In the genomic region with DNA sequence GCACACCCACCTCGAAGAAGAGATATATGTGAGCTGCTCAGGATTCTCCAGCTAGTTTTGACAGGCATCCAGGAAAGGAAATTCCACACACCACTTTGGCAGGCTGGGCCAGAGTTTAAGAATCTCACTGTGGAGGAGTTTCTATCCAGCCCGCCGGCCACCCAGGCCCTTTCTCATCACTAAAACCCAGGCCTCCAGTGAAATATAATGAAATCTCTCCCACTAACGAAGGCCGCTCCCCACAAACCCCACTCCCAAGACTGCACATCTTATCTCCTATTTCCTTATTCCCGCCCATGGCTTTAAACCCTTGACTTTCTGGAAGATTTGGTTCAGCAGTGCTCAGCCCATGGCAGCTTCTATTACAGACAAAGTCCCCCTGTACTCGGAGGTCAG, we compare ENCODE assay signal across 9 cellular contexts.
DNase-seq lines count a peak whose midpoint lies in the region; ATAC-seq, FAIRE-seq and TF ChIP-seq lines count a peak whose summit lies in the region.
"Had no signal": no experiment of that assay in that cellular context is flagged by ENCODE, and none has a peak within 500 bp of the region (broad histone marks: within the 10 kb centered on the region; RNA-seq: fewer than 3 reads in every experiment).

No MANE protein-coding gene starts in this region.

- H3K27me3 ChIP-seq in K562 (ENCODE audit: control insufficient read depth in 2 of 2, insufficient read depth in 2 of 2, low read length in 2 of 2) (peaks cover 0 to 4% of the 10 kb centered on the region in 2 experiments; a peak in 2 of 5 replicates), smooth muscle cell (ENCODE audit: low read depth) (no peaks in the 10 kb centered on the region)

- CTCF ChIA-PET in HEK293 (lab: Yijun Ruan, JAX) (interaction anchor here (0.7 to 1.3 kb wide), 2 partner anchors 21 to 579 kb away, joined by 3 read pairs; no protein-coding TSS in a partner anchor), K562 (lab: Yijun Ruan, JAX; ENCODE audit: low intra/inter-chr PET ratio) (no interaction called here)

- no peak for TF ChIP-seq POLR2A in K562 (conservative IDR thresholded peaks at IDR 0.05)

- H3K9ac ChIP-seq in K562 (ENCODE audit: insufficient read depth in 1 of 2, low read depth in 2 of 2, low read length in 2 of 2) (peak overlapping the region in 1 of 2 experiments; percentile 41; a peak in 1 of 4 replicates), smooth muscle cell (ENCODE audit: low read depth) (peak overlapping the region; percentile 71)

- DNase-seq in K562 (ENCODE audit: extremely low read depth in 1 of 4, low spot score in 3 of 4) (no peak), iris pigment epithelial cell (ENCODE audit: low read depth) (peak; percentile 78), smooth muscle cell (lab: John Stamatoyannopoulos, UW; ENCODE audit: unreplicated experiment) (no peak)
- no peak for DNase-seq in effector CD4-positive, alpha-beta T cell
- DNase-seq in activated CD4-positive, alpha-beta T cell treated with anti-CD3 and anti-CD28 coated beads, Interleukin-2, amount 50 U/mL, for 1 hour = no peak

- H3K36me3 ChIP-seq in HEK293 (ENCODE audit: control insufficient read depth in 2 of 2, insufficient read depth in 1 of 2, low read length in 2 of 2) = peaks cover 0 to 4% of the 10 kb centered on the region in 2 experiments; a peak in 1 of 3 replicates
- no peaks in the 10 kb centered on the region; the same call in 2 of the 3 replicates for H3K36me3 ChIP-seq in K562 (ENCODE audit: control insufficient read depth, insufficient read depth, low read length)
- no peaks in the 10 kb centered on the region for H3K36me3 ChIP-seq in smooth muscle cell (ENCODE audit: low read depth)

- no peaks in the 10 kb centered on the region for H3K9me1 ChIP-seq in K562 (ENCODE audit: control insufficient read depth, insufficient read depth, low read length)

- POLR2A ChIA-PET in HEK293 (lab: Yijun Ruan, JAX) (no interaction called here), K562 (lab: Yijun Ruan, JAX) (no interaction called here)

- no peaks in the 10 kb centered on the region; the same call in 1 of the 2 replicates for H4K20me1 ChIP-seq in K562 (replicated peaks; ENCODE audit: control insufficient read depth, insufficient read depth, low read length)
- no peaks in the 10 kb centered on the region for H4K20me1 ChIP-seq in smooth muscle cell (ENCODE audit: low read depth)

- BruUV-seq in K562 (replicated peaks; lab: Mats Ljungman, UMichigan) = no TSS peak

- in situ Hi-C loops in K562 (cut with MboI) = no loop called here

- peaks cover 30% of the 10 kb centered on the region for H3K4me1 ChIP-seq in HEK293 (ENCODE audit: control insufficient read depth, insufficient read depth, low read length)
- peaks cover 39 to 48% of the 10 kb centered on the region in 2 experiments for H3K4me1 ChIP-seq in K562 (replicated peaks in 1 of 2; ENCODE audit: control insufficient read depth in 2 of 2, insufficient read depth in 2 of 2, low read length in 2 of 2)
- H3K4me1 ChIP-seq in smooth muscle cell (ENCODE audit: low read depth) = peaks cover 38% of the 10 kb centered on the region

- H3K9me3 ChIP-seq in HEK293 (ENCODE audit: control insufficient read depth, insufficient read depth, low read depth, low read length) (no peaks in the 10 kb centered on the region), K562 (replicated peaks; ENCODE audit: control insufficient read depth, insufficient read depth, low read depth, low read length) (no peaks in the 10 kb centered on the region), smooth muscle cell (replicated peaks; ENCODE audit: low read depth) (no peaks in the 10 kb centered on the region)

- H3K4me2 ChIP-seq in K562 (ENCODE audit: insufficient read depth, low read length) (peak overlapping the region; percentile 51), smooth muscle cell (peak overlapping the region; percentile 50)

- no peak for FAIRE-seq in K562 (lab: Jason Lieb, UNC)
- FAIRE-seq: GM12892 had no signal

- intact Hi-C loops in K562 (cut with micrococcal nuclease) = no loop called here

- peaks cover 43% of the 10 kb centered on the region for H3F3A ChIP-seq in smooth muscle cell (ENCODE audit: low read depth)

- TF ChIP-seq EP300 in K562 (IDR thresholded peaks at IDR 0.05; ENCODE audit: low read length) = no peak

- H3K4me3 ChIP-seq in HEK293 (ENCODE audit: low read depth, low read length) = no peak overlapping the region
- H3K4me3 ChIP-seq in K562 = no peak overlapping the region
- H3K4me3 ChIP-seq in smooth muscle cell = no peak overlapping the region

- H3K79me2 ChIP-seq in K562 (ENCODE audit: control insufficient read depth, insufficient read depth, low read length) = no peaks in the 10 kb centered on the region
- no peaks in the 10 kb centered on the region for H3K79me2 ChIP-seq in smooth muscle cell (ENCODE audit: low read depth)

- 2% methylated on average over 6 of the region's 7 CpGs for WGBS in K562 (ENCODE audit: insufficient coverage, low coverage, missing lambda C conversion rate)
- 14% methylated on average over 7 of the region's 7 CpGs for WGBS in smooth muscle cell (ENCODE audit: low lambda C conversion rate)

- H3K27ac ChIP-seq in HEK293 (ENCODE audit: extremely low read depth, low read depth, low read length) (peak overlapping the region; percentile 39; the same call in 1 of the 2 replicates), K562 (ENCODE audit: extremely low read depth, low read depth, low read length) (no peak overlapping the region), smooth muscle cell (ENCODE audit: low read depth) (peak overlapping the region; percentile 99)

- H2AFZ ChIP-seq in K562 (ENCODE audit: low read depth, low read length) = no peak overlapping the region
- H2AFZ ChIP-seq in smooth muscle cell (ENCODE audit: low read depth) = no peak overlapping the region

- TF ChIP-seq CTCF in HEK293 (tag by site-specific recombination; IDR thresholded peaks at IDR 0.05) (no peak), K562 (IDR thresholded peaks at IDR 0.05 in 2 of 3, conservative IDR thresholded peaks at IDR 0.05 in 1 of 3; ENCODE audit: insufficient read depth in 2 of 3, low read depth in 1 of 3, low read length in 3 of 3) (no peak), smooth muscle cell (IDR thresholded peaks at IDR 0.05; ENCODE audit: borderline replicate concordance, insufficient read depth, poor library complexity, severe bottlenecking) (no peak)

- no peak for ATAC-seq in K562
- ATAC-seq in GM18520 (IDR thresholded peaks at IDR 0.05; ENCODE audit: unreplicated experiment) = no peak
- no peak for ATAC-seq in GM18868 (IDR thresholded peaks at IDR 0.05; ENCODE audit: unreplicated experiment)

- no peak for TF ChIP-seq RAD21 in K562 (CRISPR knock-in tag; conservative IDR thresholded peaks at IDR 0.05 in 1 of 2, IDR thresholded peaks at IDR 0.05 in 1 of 2)

TF ChIP-seq in HEK293, 187 proteins besides CTCF, POLR2A, EP300 and RAD21 (continues in another document):
- TF ChIP-seq HOXD13 (CRISPR knock-in tag; IDR thresholded peaks at IDR 0.05; ENCODE audit: borderline replicate concordance) = no peak
- no peak for TF ChIP-seq EGR2 (tag by site-specific recombination; IDR thresholded peaks at IDR 0.05; ENCODE audit: low read depth)
- TF ChIP-seq ZBTB21 (tag by site-specific recombination; IDR thresholded peaks at IDR 0.05) = no peak
- TF ChIP-seq ZNF391 (tag by site-specific recombination; IDR thresholded peaks at IDR 0.05; ENCODE audit: borderline replicate concordance, low read depth) = no peak
- TF ChIP-seq BCL11A (tag by site-specific recombination; IDR thresholded peaks at IDR 0.05; ENCODE audit: low read depth) = no peak
- no peak for TF ChIP-seq ZFP69B (tag by site-specific recombination; IDR thresholded peaks at IDR 0.05)
- TF ChIP-seq ZNF138 (tag by site-specific recombination; IDR thresholded peaks at IDR 0.05; ENCODE audit: borderline replicate concordance) = no peak

TF ChIP-seq in K562, 482 proteins besides CTCF, POLR2A, EP300 and RAD21:
- TF ChIP-seq TAF7 (tag; IDR thresholded peaks at IDR 0.05) (no peak), SPI1 (IDR thresholded peaks at IDR 0.05; ENCODE audit: borderline replicate concordance, low read depth, low read length) (no peak), FOS (IDR thresholded peaks at IDR 0.05; ENCODE audit: extremely low read depth, insufficient read length) (no peak), MYNN (IDR thresholded peaks at IDR 0.05) (no peak), MYNN (CRISPR knock-in tag; IDR thresholded peaks at IDR 0.05) (no peak), ARID2 (IDR thresholded peaks at IDR 0.05) (no peak), ZNF695 (CRISPR knock-in tag; IDR thresholded peaks at IDR 0.05) (no peak), ZSCAN29 (IDR thresholded peaks at IDR 0.05) (no peak), ZNF766 (CRISPR knock-in tag; conservative IDR thresholded peaks at IDR 0.05) (0 out of 2 replicates have a peak, but pooled peaks have one; percentile 27), KDM2B (CRISPR knock-in tag; IDR thresholded peaks at IDR 0.05) (no peak), NFIX (CRISPR knock-in tag; IDR thresholded peaks at IDR 0.05; ENCODE audit: low read depth) (no peak), SUPT5H (IDR thresholded peaks at IDR 0.05) (no peak), ZKSCAN3 (CRISPR knock-in tag; IDR thresholded peaks at IDR 0.05) (no peak), SAP30 (IDR thresholded peaks at IDR 0.05; ENCODE audit: borderline replicate concordance, insufficient read depth, low read depth, low read length, poor library complexity, severe bottlenecking) (no peak), ZNF224 (CRISPR knock-in tag; IDR thresholded peaks at IDR 0.05) (no peak), BMI1 (IDR thresholded peaks at IDR 0.05; ENCODE audit: low read length) (no peak), ZFX (CRISPR knock-in tag; IDR thresholded peaks at IDR 0.05) (peak; percentile 43), TCF7L2 (IDR thresholded peaks at IDR 0.05; ENCODE audit: low read depth, low read length) (no peak), PHB2 (IDR thresholded peaks at IDR 0.05; ENCODE audit: low read depth) (no peak), NCOA1 (IDR thresholded peaks at IDR 0.05; ENCODE audit: low read depth) (no peak), NR3C1 (CRISPR knock-in tag; IDR thresholded peaks at IDR 0.05) (no peak)
- TF ChIP-seq, protein P1, sequence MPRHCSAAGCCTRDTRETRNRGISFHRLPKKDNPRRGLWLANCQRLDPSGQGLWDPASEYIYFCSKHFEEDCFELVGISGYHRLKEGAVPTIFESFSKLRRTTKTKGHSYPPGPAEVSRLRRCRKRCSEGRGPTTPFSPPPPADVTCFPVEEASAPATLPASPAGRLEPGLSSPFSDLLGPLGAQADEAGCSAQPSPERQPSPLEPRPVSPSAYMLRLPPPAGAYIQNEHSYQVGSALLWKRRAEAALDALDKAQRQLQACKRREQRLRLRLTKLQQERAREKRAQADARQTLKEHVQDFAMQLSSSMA (CRISPR knock-in tag; IDR thresholded peaks at IDR 0.05) = peak; percentile 15; the same call in 1 of the 2 replicates
TF ChIP-seq in K562: peak in this region for 3.
